Comparison of ENCODE assay signal across 1 cellular context in genomic region chr10:44990302-44990655, GRCh38.
TF ChIP-seq lines count a peak whose summit lies in the region.

No MANE protein-coding gene starts in this region.

TF ChIP-seq in A549, 52 proteins besides CTCF, POLR2A, EP300 and RAD21:
- TF ChIP-seq, protein P1, sequence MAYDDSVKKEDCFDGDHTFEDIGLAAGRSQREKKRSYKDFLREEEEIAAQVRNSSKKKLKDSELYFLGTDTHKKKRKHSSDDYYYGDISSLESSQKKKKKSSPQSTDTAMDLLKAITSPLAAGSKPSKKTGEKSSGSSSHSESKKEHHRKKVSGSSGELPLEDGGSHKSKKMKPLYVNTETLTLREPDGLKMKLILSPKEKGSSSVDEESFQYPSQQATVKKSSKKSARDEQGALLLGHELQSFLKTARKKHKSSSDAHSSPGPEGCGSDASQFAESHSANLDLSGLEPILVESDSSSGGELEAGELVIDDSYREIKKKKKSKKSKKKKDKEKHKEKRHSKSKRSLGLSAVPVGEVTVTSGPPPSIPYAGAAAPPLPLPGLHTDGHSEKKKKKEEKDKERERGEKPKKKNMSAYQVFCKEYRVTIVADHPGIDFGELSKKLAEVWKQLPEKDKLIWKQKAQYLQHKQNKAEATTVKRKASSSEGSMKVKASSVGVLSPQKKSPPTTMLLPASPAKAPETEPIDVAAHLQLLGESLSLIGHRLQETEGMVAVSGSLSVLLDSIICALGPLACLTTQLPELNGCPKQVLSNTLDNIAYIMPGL (CRISPR knock-in tag; IDR thresholded peaks at IDR 0.05; ENCODE audit: borderline replicate concordance), result no peak
- TF ChIP-seq FOSL2 (IDR thresholded peaks at IDR 0.05), result no peak
- TF ChIP-seq FOSL2 (CRISPR knock-in tag; IDR thresholded peaks at IDR 0.05), result no peak
- TF ChIP-seq ESRRA (IDR thresholded peaks at IDR 0.05; ENCODE audit: borderline replicate concordance, low read length), result no peak
- TF ChIP-seq NR3C1 (IDR thresholded peaks at IDR 0.05), result no peak
- no peak for TF ChIP-seq ZC3H11A (IDR thresholded peaks at IDR 0.05)
- TF ChIP-seq KDM1A (IDR thresholded peaks at IDR 0.05; ENCODE audit: low read depth), result no peak
- TF ChIP-seq HOXA7 (CRISPR knock-in tag; IDR thresholded peaks at IDR 0.05), result no peak
- TF ChIP-seq RNF2 (IDR thresholded peaks at IDR 0.05; ENCODE audit: borderline replicate concordance, low read depth), result no peak
- TF ChIP-seq CBX2 (IDR thresholded peaks at IDR 0.05; ENCODE audit: borderline replicate concordance, low read depth), result no peak
- TF ChIP-seq ZNF302 (CRISPR knock-in tag; IDR thresholded peaks at IDR 0.05), result no peak
- no peak for TF ChIP-seq FOSB (CRISPR knock-in tag; IDR thresholded peaks at IDR 0.05)
- no peak for TF ChIP-seq HOXB5 (CRISPR knock-in tag; IDR thresholded peaks at IDR 0.05)
- no peak for TF ChIP-seq ZSCAN20 (CRISPR knock-in tag; IDR thresholded peaks at IDR 0.05)
- no peak for TF ChIP-seq TP53 (CRISPR knock-in tag; IDR thresholded peaks at IDR 0.05)
- TF ChIP-seq TFCP2L1 (CRISPR knock-in tag; IDR thresholded peaks at IDR 0.05), result no peak
- TF ChIP-seq BHLHE40 (IDR thresholded peaks at IDR 0.05; ENCODE audit: low read depth, low read length), result no peak
- no peak for TF ChIP-seq JUNB (IDR thresholded peaks at IDR 0.05)
- TF ChIP-seq RCOR1 (IDR thresholded peaks at IDR 0.05; ENCODE audit: low read depth, low read length), result no peak
- TF ChIP-seq, protein P2, sequence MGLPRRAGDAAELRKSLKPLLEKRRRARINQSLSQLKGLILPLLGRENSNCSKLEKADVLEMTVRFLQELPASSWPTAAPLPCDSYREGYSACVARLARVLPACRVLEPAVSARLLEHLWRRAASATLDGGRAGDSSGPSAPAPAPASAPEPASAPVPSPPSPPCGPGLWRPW (IDR thresholded peaks at IDR 0.05), result no peak
